ENCODE assay signal across 8 cellular contexts in genomic region chr4:89901808-89902431, GRCh38. TPM values are rescaled to one million over a fixed set of nuclear protein-coding genes. Genes with fewer than 3 reads are reported as not detected.
A peak's percentile ranks its signal among the peaks of the same experiment; 100 is the strongest.
DNase-seq lines count a peak whose midpoint lies in the region; ATAC-seq and TF ChIP-seq lines count a peak whose summit lies in the region.
"Not testable (repeated sequence)": the region's sequence is repeated elsewhere in the genome, so short reads cannot be mapped to it uniquely, and the experiment has no call there.

No MANE protein-coding gene starts in this region.

- H3K4me1 Mint-ChIP-seq in CD4-positive, alpha-beta T cell (ENCODE audit: low read depth); WTC11: not testable (repeated sequence)

- H4K20me1 ChIP-seq in mammary epithelial cell (ENCODE audit: insufficient read depth, low read length): not testable (repeated sequence)

- not testable (repeated sequence) for H3K27me3 ChIP-seq in CD4-positive, alpha-beta T cell (ENCODE audit: control insufficient read depth, insufficient read depth, low read length); mammary epithelial cell (ENCODE audit: insufficient read depth, low read length)

- H3K4me3 ChIP-seq in mammary epithelial cell (replicated peaks in 1 of 3; ENCODE audit: insufficient read depth in 1 of 3, low read depth in 2 of 3, low read length in 3 of 3): not testable (repeated sequence)

- peak; percentile 74 for TF ChIP-seq CTCF in CD4-positive, alpha-beta T cell (IDR thresholded peaks at IDR 0.05)
- TF ChIP-seq CTCF in WTC11 (IDR thresholded peaks at IDR 0.05): peak; percentile 57
- TF ChIP-seq CTCF in mammary epithelial cell (conservative IDR thresholded peaks at IDR 0.05 in 1 of 2, IDR thresholded peaks at IDR 0.05 in 1 of 2; ENCODE audit: extremely low read depth in 1 of 2, insufficient read depth in 1 of 2, low read depth in 1 of 2, low read length in 2 of 2): peak; percentile 79 to 90

- H3K27ac Mint-ChIP-seq in CD4-positive, alpha-beta T cell; WTC11: not testable (repeated sequence)

- CTCF ChIA-PET in CD4-positive, alpha-beta T cell (lab: Charles Lee): interaction anchor here (1.4 kb wide), 1 partner anchor 675 kb away, joined by 4 read pairs; no protein-coding TSS in a partner anchor
- CTCF ChIA-PET in WTC11 (lab: Charles Lee); mammary epithelial cell (lab: Charles Lee; ENCODE audit: low non-redundant PET): not testable (repeated sequence)

- H3K79me2 ChIP-seq in mammary epithelial cell (ENCODE audit: insufficient read depth, low read length): not testable (repeated sequence)

- not testable (repeated sequence) for BruUV-seq in mammary epithelial cell (replicated peaks; lab: Mats Ljungman, UMichigan)

- not testable (repeated sequence) for H3K9ac ChIP-seq in mammary epithelial cell (ENCODE audit: insufficient read depth, low read length)

- H3K4me2 ChIP-seq in mammary epithelial cell (ENCODE audit: insufficient read depth, low read depth, low read length): not testable (repeated sequence)

- WGBS in mammary epithelial cell (ENCODE audit: low coverage, missing lambda C conversion rate): 17% methylated on average over 7 of the region's 7 CpGs

- H3K36me3 ChIP-seq in mammary epithelial cell (ENCODE audit: insufficient read depth, low read length): not testable (repeated sequence)

- in situ Hi-C loops in mammary epithelial cell (cut with MboI; ENCODE audit: low sequenced_read_pairs in 2 of 2): loop anchor here in 1 of 2 donors (25.0 kb wide), 1 partner anchor 440 kb away; no protein-coding TSS in a partner anchor

- not testable (repeated sequence) for H3K27ac ChIP-seq in CD4-positive, alpha-beta T cell (ENCODE audit: low read depth, low read length); mammary epithelial cell (ENCODE audit: insufficient read depth, low read depth, low read length)

- POLR2A ChIA-PET in CD4-positive, alpha-beta T cell (lab: Charles Lee); WTC11 (lab: Charles Lee): not testable (repeated sequence)

- intact Hi-C loops in CD4-positive, alpha-beta T cell (cut with DNase I, micrococcal nuclease): loop anchor here (1.0 to 10.0 kb wide), 11 partner anchors 243 to 745 kb away; no protein-coding TSS in a partner anchor
- intact Hi-C loops in mammary epithelial cell (cut with micrococcal nuclease): loop anchor here (1.0 to 5.0 kb wide), 5 partner anchors 244 to 675 kb away; no protein-coding TSS in a partner anchor

- not testable (repeated sequence) for H3K9me3 ChIP-seq in CD4-positive, alpha-beta T cell (ENCODE audit: control insufficient read depth, low read length); mammary epithelial cell (replicated peaks; ENCODE audit: insufficient read depth, low read length)

- dilution Hi-C loops in mammary epithelial cell (cut with HindIII; ENCODE audit: low sequenced_read_pairs): not testable (repeated sequence)

- not testable (repeated sequence) for H3K4me3 Mint-ChIP-seq in CD4-positive, alpha-beta T cell; WTC11

- H3K4me1 ChIP-seq in mammary epithelial cell (ENCODE audit: insufficient read depth, low read length): not testable (repeated sequence)

- H2AFZ ChIP-seq in mammary epithelial cell (ENCODE audit: low read depth, low read length): not testable (repeated sequence)

- peak; percentile 93 for ATAC-seq in CD4-positive, alpha-beta T cell (ENCODE audit: poor library complexity)
- ATAC-seq in GM19452 (IDR thresholded peaks at IDR 0.05; ENCODE audit: unreplicated experiment): peak; percentile 74
- peak; percentile 70 for ATAC-seq in HG03378 (IDR thresholded peaks at IDR 0.05; ENCODE audit: unreplicated experiment)
- ATAC-seq in WTC11: peak; percentile 80

- H3K27me3 Mint-ChIP-seq in CD4-positive, alpha-beta T cell; WTC11 (ENCODE audit: low read depth): not testable (repeated sequence)

- H3K36me3 Mint-ChIP-seq in CD4-positive, alpha-beta T cell (ENCODE audit: low read depth); WTC11: not testable (repeated sequence)

- not testable (repeated sequence) for H3K9me3 Mint-ChIP-seq in CD4-positive, alpha-beta T cell; WTC11

- DNase-seq in CD4-positive, alpha-beta T cell: peak; percentile 25 to 55 (median 32)
- DNase-seq in NCI-H345 (lab: John Stamatoyannopoulos, UW): peak; percentile 62
- peak; percentile 42 for DNase-seq in WTC11 (ENCODE audit: low spot score)
- DNase-seq in mammary epithelial cell: peak; percentile 21
- peak; percentile 62 for DNase-seq in iPS-NIHi11 (ENCODE audit: low spot score)
- peak; percentile 21 to 32 for DNase-seq in stimulated activated CD4-positive, alpha-beta T cell treated with anti-CD3 and anti-CD28 coated beads, Interleukin-12 subunit alpha, Interleukin-12 subunit beta, amount 100 ng/mL, for 24 hours (ENCODE audit: low read depth in 2 of 2)

RNA-seq across cellular contexts. Expression of gene MMRN1, which starts 7.3 kb away (rescaled TPM):
- total RNA-seq in CD4-positive, alpha-beta T cell: under 1 TPM; 0.19 to 0.22 TPM
- total RNA-seq in WTC11 (2021) (0.05 to 0.07 TPM in 2 of 3 replicates, not detected in the other), mammary epithelial cell (under 1 TPM in 1 of 2 donors, not detected in 1; under 0.01 TPM)
- polyA plus RNA-seq in mammary epithelial cell: not detected
- polyA minus RNA-seq in mammary epithelial cell: not detected
